In the genomic region with DNA sequence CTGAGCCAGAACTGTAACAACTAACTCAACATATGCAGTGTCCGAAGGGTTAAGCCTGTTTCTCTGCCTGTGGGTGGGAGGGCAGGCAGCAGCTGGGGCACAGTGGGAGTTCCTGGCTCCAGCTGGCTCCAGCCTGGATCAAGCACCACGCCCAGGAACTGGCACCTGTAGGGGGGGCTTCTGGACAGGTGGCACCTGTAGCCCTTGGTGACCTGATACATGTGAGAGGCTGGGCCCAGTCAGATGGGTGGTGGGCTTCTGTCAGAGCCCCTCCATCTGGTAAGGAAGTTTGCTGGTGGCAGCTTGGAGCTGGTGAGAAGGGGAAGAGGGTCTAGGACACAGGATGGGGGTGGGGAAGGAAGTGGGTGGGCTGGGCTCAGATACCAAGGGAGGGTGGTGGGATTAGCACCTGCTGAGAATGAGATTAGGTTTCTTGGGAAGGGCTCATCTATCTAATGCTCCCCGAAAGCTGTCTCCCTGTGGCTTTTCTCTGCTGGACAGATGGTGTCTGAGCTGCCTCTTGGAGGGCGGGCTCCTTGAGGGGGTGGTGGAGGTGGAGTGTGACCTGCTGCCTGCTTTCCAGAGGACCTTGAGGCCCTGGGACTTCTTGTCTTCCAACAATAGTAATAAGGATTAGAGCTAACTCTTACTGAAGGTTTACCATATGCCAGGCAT, we compare ENCODE assay signal across 2 cellular contexts.
TF ChIP-seq lines count a peak whose summit lies in the region.

No MANE protein-coding gene starts in this region.

TF ChIP-seq in SK-N-SH, 30 proteins besides CTCF, POLR2A, EP300 and RAD21 (continued from another document):
- TF ChIP-seq, protein P1, sequence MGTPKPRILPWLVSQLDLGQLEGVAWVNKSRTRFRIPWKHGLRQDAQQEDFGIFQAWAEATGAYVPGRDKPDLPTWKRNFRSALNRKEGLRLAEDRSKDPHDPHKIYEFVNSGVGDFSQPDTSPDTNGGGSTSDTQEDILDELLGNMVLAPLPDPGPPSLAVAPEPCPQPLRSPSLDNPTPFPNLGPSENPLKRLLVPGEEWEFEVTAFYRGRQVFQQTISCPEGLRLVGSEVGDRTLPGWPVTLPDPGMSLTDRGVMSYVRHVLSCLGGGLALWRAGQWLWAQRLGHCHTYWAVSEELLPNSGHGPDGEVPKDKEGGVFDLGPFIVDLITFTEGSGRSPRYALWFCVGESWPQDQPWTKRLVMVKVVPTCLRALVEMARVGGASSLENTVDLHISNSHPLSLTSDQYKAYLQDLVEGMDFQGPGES (IDR thresholded peaks at IDR 0.05; ENCODE audit: low read depth, low read length): no peak
- TF ChIP-seq FOXM1 (IDR thresholded peaks at IDR 0.05; ENCODE audit: low read depth) (no peak), POLR2AphosphoS5 (IDR thresholded peaks at IDR 0.05; ENCODE audit: low read depth, low read length) (no peak), GATA2 (CRISPR knock-in tag; IDR thresholded peaks at IDR 0.05) (no peak), YY1 (IDR thresholded peaks at IDR 0.05; ENCODE audit: low read depth) (no peak)
- TF ChIP-seq, protein P2, sequence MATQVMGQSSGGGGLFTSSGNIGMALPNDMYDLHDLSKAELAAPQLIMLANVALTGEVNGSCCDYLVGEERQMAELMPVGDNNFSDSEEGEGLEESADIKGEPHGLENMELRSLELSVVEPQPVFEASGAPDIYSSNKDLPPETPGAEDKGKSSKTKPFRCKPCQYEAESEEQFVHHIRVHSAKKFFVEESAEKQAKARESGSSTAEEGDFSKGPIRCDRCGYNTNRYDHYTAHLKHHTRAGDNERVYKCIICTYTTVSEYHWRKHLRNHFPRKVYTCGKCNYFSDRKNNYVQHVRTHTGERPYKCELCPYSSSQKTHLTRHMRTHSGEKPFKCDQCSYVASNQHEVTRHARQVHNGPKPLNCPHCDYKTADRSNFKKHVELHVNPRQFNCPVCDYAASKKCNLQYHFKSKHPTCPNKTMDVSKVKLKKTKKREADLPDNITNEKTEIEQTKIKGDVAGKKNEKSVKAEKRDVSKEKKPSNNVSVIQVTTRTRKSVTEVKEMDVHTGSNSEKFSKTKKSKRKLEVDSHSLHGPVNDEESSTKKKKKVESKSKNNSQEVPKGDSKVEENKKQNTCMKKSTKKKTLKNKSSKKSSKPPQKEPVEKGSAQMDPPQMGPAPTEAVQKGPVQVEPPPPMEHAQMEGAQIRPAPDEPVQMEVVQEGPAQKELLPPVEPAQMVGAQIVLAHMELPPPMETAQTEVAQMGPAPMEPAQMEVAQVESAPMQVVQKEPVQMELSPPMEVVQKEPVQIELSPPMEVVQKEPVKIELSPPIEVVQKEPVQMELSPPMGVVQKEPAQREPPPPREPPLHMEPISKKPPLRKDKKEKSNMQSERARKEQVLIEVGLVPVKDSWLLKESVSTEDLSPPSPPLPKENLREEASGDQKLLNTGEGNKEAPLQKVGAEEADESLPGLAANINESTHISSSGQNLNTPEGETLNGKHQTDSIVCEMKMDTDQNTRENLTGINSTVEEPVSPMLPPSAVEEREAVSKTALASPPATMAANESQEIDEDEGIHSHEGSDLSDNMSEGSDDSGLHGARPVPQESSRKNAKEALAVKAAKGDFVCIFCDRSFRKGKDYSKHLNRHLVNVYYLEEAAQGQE (IDR thresholded peaks at IDR 0.05; ENCODE audit: low read depth, low read length): no peak

TF ChIP-seq in SK-N-SH treated with all-trans-retinoic acid at 6 μM for 48 hours, 23 proteins besides CTCF, POLR2A, EP300 and RAD21 (continued from another document):
- TF ChIP-seq, protein P3, sequence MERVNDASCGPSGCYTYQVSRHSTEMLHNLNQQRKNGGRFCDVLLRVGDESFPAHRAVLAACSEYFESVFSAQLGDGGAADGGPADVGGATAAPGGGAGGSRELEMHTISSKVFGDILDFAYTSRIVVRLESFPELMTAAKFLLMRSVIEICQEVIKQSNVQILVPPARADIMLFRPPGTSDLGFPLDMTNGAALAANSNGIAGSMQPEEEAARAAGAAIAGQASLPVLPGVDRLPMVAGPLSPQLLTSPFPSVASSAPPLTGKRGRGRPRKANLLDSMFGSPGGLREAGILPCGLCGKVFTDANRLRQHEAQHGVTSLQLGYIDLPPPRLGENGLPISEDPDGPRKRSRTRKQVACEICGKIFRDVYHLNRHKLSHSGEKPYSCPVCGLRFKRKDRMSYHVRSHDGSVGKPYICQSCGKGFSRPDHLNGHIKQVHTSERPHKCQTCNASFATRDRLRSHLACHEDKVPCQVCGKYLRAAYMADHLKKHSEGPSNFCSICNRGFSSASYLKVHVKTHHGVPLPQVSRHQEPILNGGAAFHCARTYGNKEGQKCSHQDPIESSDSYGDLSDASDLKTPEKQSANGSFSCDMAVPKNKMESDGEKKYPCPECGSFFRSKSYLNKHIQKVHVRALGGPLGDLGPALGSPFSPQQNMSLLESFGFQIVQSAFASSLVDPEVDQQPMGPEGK (CRISPR knock-in tag; IDR thresholded peaks at IDR 0.05; ENCODE audit: borderline replicate concordance): no peak
- TF ChIP-seq, protein P4, sequence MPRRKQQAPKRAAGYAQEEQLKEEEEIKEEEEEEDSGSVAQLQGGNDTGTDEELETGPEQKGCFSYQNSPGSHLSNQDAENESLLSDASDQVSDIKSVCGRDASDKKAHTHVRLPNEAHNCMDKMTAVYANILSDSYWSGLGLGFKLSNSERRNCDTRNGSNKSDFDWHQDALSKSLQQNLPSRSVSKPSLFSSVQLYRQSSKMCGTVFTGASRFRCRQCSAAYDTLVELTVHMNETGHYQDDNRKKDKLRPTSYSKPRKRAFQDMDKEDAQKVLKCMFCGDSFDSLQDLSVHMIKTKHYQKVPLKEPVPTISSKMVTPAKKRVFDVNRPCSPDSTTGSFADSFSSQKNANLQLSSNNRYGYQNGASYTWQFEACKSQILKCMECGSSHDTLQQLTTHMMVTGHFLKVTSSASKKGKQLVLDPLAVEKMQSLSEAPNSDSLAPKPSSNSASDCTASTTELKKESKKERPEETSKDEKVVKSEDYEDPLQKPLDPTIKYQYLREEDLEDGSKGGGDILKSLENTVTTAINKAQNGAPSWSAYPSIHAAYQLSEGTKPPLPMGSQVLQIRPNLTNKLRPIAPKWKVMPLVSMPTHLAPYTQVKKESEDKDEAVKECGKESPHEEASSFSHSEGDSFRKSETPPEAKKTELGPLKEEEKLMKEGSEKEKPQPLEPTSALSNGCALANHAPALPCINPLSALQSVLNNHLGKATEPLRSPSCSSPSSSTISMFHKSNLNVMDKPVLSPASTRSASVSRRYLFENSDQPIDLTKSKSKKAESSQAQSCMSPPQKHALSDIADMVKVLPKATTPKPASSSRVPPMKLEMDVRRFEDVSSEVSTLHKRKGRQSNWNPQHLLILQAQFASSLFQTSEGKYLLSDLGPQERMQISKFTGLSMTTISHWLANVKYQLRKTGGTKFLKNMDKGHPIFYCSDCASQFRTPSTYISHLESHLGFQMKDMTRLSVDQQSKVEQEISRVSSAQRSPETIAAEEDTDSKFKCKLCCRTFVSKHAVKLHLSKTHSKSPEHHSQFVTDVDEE (CRISPR knock-in tag; IDR thresholded peaks at IDR 0.05): no peak
- TF ChIP-seq ZFP3 (CRISPR knock-in tag; IDR thresholded peaks at IDR 0.05): no peak
- no peak for TF ChIP-seq OSR1 (CRISPR knock-in tag; IDR thresholded peaks at IDR 0.05)
- no peak for TF ChIP-seq GLIS3 (CRISPR knock-in tag; IDR thresholded peaks at IDR 0.05)
- no peak for TF ChIP-seq BACH2 (CRISPR knock-in tag; IDR thresholded peaks at IDR 0.05; ENCODE audit: borderline replicate concordance)
- TF ChIP-seq, protein P5, sequence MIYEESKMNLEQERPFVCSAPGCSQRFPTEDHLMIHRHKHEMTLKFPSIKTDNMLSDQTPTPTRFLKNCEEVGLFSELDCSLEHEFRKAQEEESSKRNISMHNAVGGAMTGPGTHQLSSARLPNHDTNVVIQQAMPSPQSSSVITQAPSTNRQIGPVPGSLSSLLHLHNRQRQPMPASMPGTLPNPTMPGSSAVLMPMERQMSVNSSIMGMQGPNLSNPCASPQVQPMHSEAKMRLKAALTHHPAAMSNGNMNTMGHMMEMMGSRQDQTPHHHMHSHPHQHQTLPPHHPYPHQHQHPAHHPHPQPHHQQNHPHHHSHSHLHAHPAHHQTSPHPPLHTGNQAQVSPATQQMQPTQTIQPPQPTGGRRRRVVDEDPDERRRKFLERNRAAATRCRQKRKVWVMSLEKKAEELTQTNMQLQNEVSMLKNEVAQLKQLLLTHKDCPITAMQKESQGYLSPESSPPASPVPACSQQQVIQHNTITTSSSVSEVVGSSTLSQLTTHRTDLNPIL (CRISPR knock-in tag; IDR thresholded peaks at IDR 0.05; ENCODE audit: low read depth): no peak
- TF ChIP-seq ISL1 (CRISPR knock-in tag; IDR thresholded peaks at IDR 0.05): no peak
